In genomic region chr19:29948759-29949470, GRCh38 we compare ENCODE assay signal across 8 cellular contexts. TPM values are rescaled to one million over a fixed set of nuclear protein-coding genes. Genes with fewer than 3 reads are reported as not detected.
DNase-seq lines count a peak whose midpoint lies in the region; ATAC-seq, FAIRE-seq and TF ChIP-seq lines count a peak whose summit lies in the region.
"Not testable (repeated sequence)": the region's sequence is repeated elsewhere in the genome, so short reads cannot be mapped to it uniquely, and the experiment has no call there.

No MANE protein-coding gene starts in this region.

- not testable (repeated sequence) for FAIRE-seq in A549 (lab: Jason Lieb, UNC); astrocyte (lab: Jason Lieb, UNC)

- H3K9me3 ChIP-seq in A549; astrocyte (ENCODE audit: insufficient read depth, low read depth, low read length): not testable (repeated sequence)

- not testable (repeated sequence) for TF ChIP-seq RAD21 in A549 (conservative IDR thresholded peaks at IDR 0.05 in 1 of 2, IDR thresholded peaks at IDR 0.05 in 1 of 2)

- H3K36me3 ChIP-seq in astrocyte (ENCODE audit: insufficient read depth, low read length): not testable (repeated sequence)

- ATAC-seq in A549; activated CD8-positive, alpha-beta T cell treated with anti-CD3 and anti-CD28 coated beads for 36 hours; activated T-helper 17 cell treated with anti-CD3 and anti-CD28 coated beads, Interleukin-2, amount 50 U/mL, for 72 hours (replicated peaks); stimulated activated naive B cell treated with anti-CD40 and anti-IgM and Interleukin-4, amounts not matched to agents 10 μg/mL and 1 μg/mL and 100 μg/mL, for 72 hours (replicated peaks): not testable (repeated sequence)

- not testable (repeated sequence) for H3K27ac ChIP-seq in A549; astrocyte (ENCODE audit: low read depth, low read length)

- WGBS in A549 (ENCODE audit: missing lambda C conversion rate): 91% methylated on average over 28 of the region's 57 CpGs

- not testable (repeated sequence) for H3K9ac ChIP-seq in astrocyte (ENCODE audit: low read length)

- POLR2A ChIA-PET in A549 (lab: Yijun Ruan, JAX); activated CD8-positive, alpha-beta T cell treated with anti-CD3 and anti-CD28 coated beads for 36 hours (lab: Charles Lee): not testable (repeated sequence)

- H3K9me3 Mint-ChIP-seq in activated CD8-positive, alpha-beta T cell treated with anti-CD3 and anti-CD28 coated beads for 36 hours; activated T-helper 17 cell treated with anti-CD3 and anti-CD28 coated beads, Interleukin-2, amount 50 U/mL, for 72 hours; activated naive CD8-positive, alpha-beta T cell (ENCODE audit: low read depth); astrocyte (ENCODE audit: unreplicated experiment); glutamatergic neuron (ENCODE audit: unreplicated experiment); stimulated activated naive B cell treated with anti-CD40 and anti-IgM and Interleukin-4, amounts not matched to agents 10 μg/mL and 1 μg/mL and 100 μg/mL, for 72 hours: not testable (repeated sequence)

- not testable (repeated sequence) for H3K4me3 Mint-ChIP-seq in activated CD8-positive, alpha-beta T cell treated with anti-CD3 and anti-CD28 coated beads for 36 hours; activated naive CD8-positive, alpha-beta T cell; glutamatergic neuron (ENCODE audit: unreplicated experiment); stimulated activated naive B cell treated with anti-CD40 and anti-IgM and Interleukin-4, amounts not matched to agents 10 μg/mL and 1 μg/mL and 100 μg/mL, for 72 hours
- H3K4me3 Mint-ChIP-seq in activated T-helper 17 cell treated with anti-CD3 and anti-CD28 coated beads, Interleukin-2, amount 50 U/mL, for 72 hours: peak overlapping the region; percentile 79
- H3K4me3 Mint-ChIP-seq in astrocyte (ENCODE audit: unreplicated experiment): peak overlapping the region; percentile 51

- H3K4me1 Mint-ChIP-seq in activated CD8-positive, alpha-beta T cell treated with anti-CD3 and anti-CD28 coated beads for 36 hours (ENCODE audit: low read depth): peaks cover 79% of the 10 kb centered on the region
- peaks cover 50% of the 10 kb centered on the region for H3K4me1 Mint-ChIP-seq in activated T-helper 17 cell treated with anti-CD3 and anti-CD28 coated beads, Interleukin-2, amount 50 U/mL, for 72 hours
- peaks cover 80% of the 10 kb centered on the region for H3K4me1 Mint-ChIP-seq in activated naive CD8-positive, alpha-beta T cell (ENCODE audit: low read depth)
- H3K4me1 Mint-ChIP-seq in astrocyte (ENCODE audit: low read depth, unreplicated experiment): peaks cover 35% of the 10 kb centered on the region
- not testable (repeated sequence) for H3K4me1 Mint-ChIP-seq in glutamatergic neuron (ENCODE audit: low read depth, unreplicated experiment)
- peaks cover 42 to 71% of the 10 kb centered on the region in 2 donors for H3K4me1 Mint-ChIP-seq in stimulated activated naive B cell treated with anti-CD40 and anti-IgM and Interleukin-4, amounts not matched to agents 10 μg/mL and 1 μg/mL and 100 μg/mL, for 72 hours

- not testable (repeated sequence) for TF ChIP-seq EP300 in A549 (IDR thresholded peaks at IDR 0.05)

- peaks cover 62% of the 10 kb centered on the region for H3K36me3 Mint-ChIP-seq in activated CD8-positive, alpha-beta T cell treated with anti-CD3 and anti-CD28 coated beads for 36 hours (ENCODE audit: low read depth)
- H3K36me3 Mint-ChIP-seq in activated T-helper 17 cell treated with anti-CD3 and anti-CD28 coated beads, Interleukin-2, amount 50 U/mL, for 72 hours (ENCODE audit: low read depth): peaks cover 41% of the 10 kb centered on the region
- peaks cover 20% of the 10 kb centered on the region for H3K36me3 Mint-ChIP-seq in activated naive CD8-positive, alpha-beta T cell
- H3K36me3 Mint-ChIP-seq in astrocyte (ENCODE audit: low read depth, unreplicated experiment); glutamatergic neuron (ENCODE audit: unreplicated experiment): not testable (repeated sequence)
- peaks cover 11 to 25% of the 10 kb centered on the region in 2 donors for H3K36me3 Mint-ChIP-seq in stimulated activated naive B cell treated with anti-CD40 and anti-IgM and Interleukin-4, amounts not matched to agents 10 μg/mL and 1 μg/mL and 100 μg/mL, for 72 hours

- not testable (repeated sequence) for TF ChIP-seq CTCF in A549 (IDR thresholded peaks at IDR 0.05); activated CD8-positive, alpha-beta T cell treated with anti-CD3 and anti-CD28 coated beads for 36 hours (IDR thresholded peaks at IDR 0.05); astrocyte (IDR thresholded peaks at IDR 0.05; ENCODE audit: insufficient read depth, low read depth, low read length); glutamatergic neuron (IDR thresholded peaks at IDR 0.05; ENCODE audit: partially characterized antibody, unreplicated experiment)

- peaks cover 90% of the 10 kb centered on the region for H3K79me2 ChIP-seq in astrocyte (ENCODE audit: insufficient read depth, low read length)

- not testable (repeated sequence) for H2AFZ ChIP-seq in astrocyte (ENCODE audit: low read depth, low read length)

- H4K20me1 ChIP-seq in astrocyte (ENCODE audit: insufficient read depth, low read length): peaks cover 69% of the 10 kb centered on the region

- H3K4me1 ChIP-seq in A549: peaks cover 60% of the 10 kb centered on the region
- not testable (repeated sequence) for H3K4me1 ChIP-seq in astrocyte (ENCODE audit: insufficient read depth, low read length)

- intact Hi-C loops in activated CD8-positive, alpha-beta T cell treated with anti-CD3 and anti-CD28 coated beads for 36 hours (cut with micrococcal nuclease): not testable (repeated sequence)

- H3K4me3 ChIP-seq in A549; astrocyte (ENCODE audit: insufficient read depth, low read depth, low read length): not testable (repeated sequence)

- CTCF ChIA-PET in A549 (lab: Yijun Ruan, JAX); activated CD8-positive, alpha-beta T cell treated with anti-CD3 and anti-CD28 coated beads for 36 hours (lab: Charles Lee): not testable (repeated sequence)

- H3K27ac Mint-ChIP-seq in activated CD8-positive, alpha-beta T cell treated with anti-CD3 and anti-CD28 coated beads for 36 hours: peak overlapping the region; percentile 3
- peak overlapping the region; percentile 91 for H3K27ac Mint-ChIP-seq in activated T-helper 17 cell treated with anti-CD3 and anti-CD28 coated beads, Interleukin-2, amount 50 U/mL, for 72 hours
- H3K27ac Mint-ChIP-seq in activated naive CD8-positive, alpha-beta T cell: peak overlapping the region; percentile 24
- H3K27ac Mint-ChIP-seq in astrocyte (ENCODE audit: unreplicated experiment) (peak overlapping the region; percentile 62), glutamatergic neuron (ENCODE audit: unreplicated experiment) (peak overlapping the region; percentile 18)
- peak overlapping the region; percentile 51 for H3K27ac Mint-ChIP-seq in stimulated activated naive B cell treated with anti-CD40 and anti-IgM and Interleukin-4, amounts not matched to agents 10 μg/mL and 1 μg/mL and 100 μg/mL, for 72 hours

- H3K4me2 ChIP-seq in A549: peak overlapping the region; percentile 58
- not testable (repeated sequence) for H3K4me2 ChIP-seq in astrocyte (ENCODE audit: low read length)

- not testable (repeated sequence) for H3K27me3 ChIP-seq in astrocyte (ENCODE audit: insufficient read depth, low read length)

- not testable (repeated sequence) for DNase-seq in A549 (ENCODE audit: low read depth in 1 of 2, low spot score in 1 of 2); activated CD8-positive, alpha-beta T cell treated with anti-CD3 and anti-CD28 coated beads for 36 hours; astrocyte (ENCODE audit: low read depth); stimulated activated naive B cell treated with anti-CD40 and anti-IgM and Interleukin-4, amounts not matched to agents 10 μg/mL and 1 μg/mL and 100 μg/mL, for 72 hours
- peak; percentile 28 for DNase-seq in glutamatergic neuron
- peak; percentile 65 for DNase-seq in mesenteric fat pad (ENCODE audit: low spot score)

- TF ChIP-seq POLR2A in A549 (IDR thresholded peaks at IDR 0.05; ENCODE audit: low read length): not testable (repeated sequence)

- H3K27me3 Mint-ChIP-seq in activated CD8-positive, alpha-beta T cell treated with anti-CD3 and anti-CD28 coated beads for 36 hours; activated T-helper 17 cell treated with anti-CD3 and anti-CD28 coated beads, Interleukin-2, amount 50 U/mL, for 72 hours; activated naive CD8-positive, alpha-beta T cell; astrocyte (ENCODE audit: low read depth, unreplicated experiment); glutamatergic neuron (ENCODE audit: unreplicated experiment); stimulated activated naive B cell treated with anti-CD40 and anti-IgM and Interleukin-4, amounts not matched to agents 10 μg/mL and 1 μg/mL and 100 μg/mL, for 72 hours: not testable (repeated sequence)

RNA-seq across cellular contexts. Expression of gene URI1, which starts 6.9 kb away (rescaled TPM):
- polyA plus RNA-seq in A549 (2011; rRNA removed) (157 and 228 TPM in 2 replicates), A549 (2017; fragmentation: RNase III; extraction: RNeasy Plus Mini Kit Qiagen cat#74134 plus additional on column Dnase treatment) (116 to 125 TPM (median 119 TPM) in 3 replicates)
- 49.3 and 63.3 TPM in 2 replicates for polyA plus RNA-seq in A549 (2012; cell fraction: cytosol; rRNA removed)
- 13.8 and 26.8 TPM in 2 replicates for polyA plus RNA-seq in A549 (2012; cell fraction: nucleus; rRNA removed)
- 112 and 125 TPM in 2 replicates for polyA minus RNA-seq in A549 (2011; rRNA and poly(A)+ RNA removed)
- 10 to 100 TPM; 65.5 to 71.1 TPM for total RNA-seq in activated CD8-positive, alpha-beta T cell treated with anti-CD3 and anti-CD28 coated beads for 36 hours
- 10 to 100 TPM; 61.8 to 72.8 TPM for total RNA-seq in activated T-helper 17 cell treated with anti-CD3 and anti-CD28 coated beads, Interleukin-2, amount 50 U/mL, for 72 hours
- total RNA-seq in astrocyte (61.0 and 61.4 TPM in 2 replicates), glutamatergic neuron (ENCODE audit: unreplicated experiment) (43.7 TPM), mesenteric fat pad (56.2 TPM)

Comparison
In these comparisons a context has a peak if more than half of its experiments do, and no peak if none do; other contexts are left out.
1. H3K27ac Mint-ChIP-seq: peak in every context shown above with its lines; median percentile 91 in activated T-helper 17 cell treated with anti-CD3 and anti-CD28 coated beads, Interleukin-2, amount 50 U/mL, for 72 hours; 62 in astrocyte; 51 in stimulated activated naive B cell treated with anti-CD40 and anti-IgM and Interleukin-4, amounts not matched to agents 10 μg/mL and 1 μg/mL and 100 μg/mL, for 72 hours; 24 in activated naive CD8-positive, alpha-beta T cell; 18 in glutamatergic neuron; 3 in activated CD8-positive, alpha-beta T cell treated with anti-CD3 and anti-CD28 coated beads for 36 hours.